Comparison of ENCODE assay signal across 11 cellular contexts in the genomic region with DNA sequence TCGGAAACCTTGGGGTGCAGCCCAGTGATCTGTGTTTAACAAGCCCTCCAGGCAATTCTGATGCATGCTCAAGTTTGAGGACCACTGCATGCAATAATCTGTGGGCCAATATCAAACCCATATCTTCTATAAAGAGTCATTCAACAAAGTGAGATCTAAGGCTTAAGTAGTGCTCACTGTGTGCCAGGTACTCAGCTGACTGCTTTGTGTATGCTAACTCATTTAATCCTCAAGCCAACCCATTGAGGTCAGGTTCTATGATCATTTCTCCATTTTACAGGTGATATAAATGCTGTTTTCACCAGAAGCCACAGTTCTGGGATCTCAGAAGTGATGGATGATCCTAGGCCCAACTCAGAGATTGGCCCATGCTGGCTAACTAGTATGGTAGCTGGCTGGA.
A peak's percentile ranks its signal among the peaks of the same experiment; 100 is the strongest.
DNase-seq lines count a peak whose midpoint lies in the region; ATAC-seq and TF ChIP-seq lines count a peak whose summit lies in the region.
"Had no signal": no experiment of that assay in that cellular context is flagged by ENCODE, and none has a peak within 500 bp of the region (broad histone marks: within the 10 kb centered on the region; RNA-seq: fewer than 3 reads in every experiment).

No MANE protein-coding gene starts in this region.

- H3K9me3 Mint-ChIP-seq in stimulated activated effector memory CD8-positive, alpha-beta T cell treated with anti-CD3 and anti-CD28 coated beads, Interleukin-12 subunit alpha, Interleukin-12 subunit beta, amount 100 ng/mL, for 72 hours: no peaks in the 10 kb centered on the region
- H3K9me3 Mint-ChIP-seq in activated naive CD8-positive, alpha-beta T cell treated with anti-CD3 and anti-CD28 coated beads, Interleukin-2, amount 50 U/mL, for 24 hours: no peaks in the 10 kb centered on the region
- H3K9me3 Mint-ChIP-seq: activated naive CD4-positive, alpha-beta T cell treated with anti-CD3 and anti-CD28 coated beads, Interleukin-2, amount 10 ng/mL, durations not matched to agents 7 days and 5 days had no signal

- ATAC-seq in gastrocnemius medialis (no peak), HG03095 (IDR thresholded peaks at IDR 0.05; ENCODE audit: unreplicated experiment) (no peak), GM21528 (IDR thresholded peaks at IDR 0.05; ENCODE audit: low FRiP score, unreplicated experiment) (no peak)
- ATAC-seq in stimulated activated effector memory CD8-positive, alpha-beta T cell treated with anti-CD3 and anti-CD28 coated beads, Interleukin-12 subunit alpha, Interleukin-12 subunit beta, amount 100 ng/mL, for 72 hours: no peak
- no peak for ATAC-seq in activated naive CD8-positive, alpha-beta T cell treated with anti-CD3 and anti-CD28 coated beads, Interleukin-2, amount 50 U/mL, for 24 hours

- no peaks in the 10 kb centered on the region; the same call in none of the 2 replicates for H3K9me3 ChIP-seq in AG04450 (ENCODE audit: control insufficient read depth, insufficient read depth, low read length)
- no peaks in the 10 kb centered on the region for H3K9me3 ChIP-seq in SK-N-MC (ENCODE audit: low read depth, low read length)
- no peaks in the 10 kb centered on the region for H3K9me3 ChIP-seq in right atrium auricular region
- H3K9me3 ChIP-seq in gastrocnemius medialis: no peaks in the 10 kb centered on the region

- POLR2A ChIA-PET in AG04450 (lab: Yijun Ruan, JAX): interaction anchor here (0.5 to 2.2 kb wide), 9 partner anchors 12 to 417 kb away, joined by 3 to 11 read pairs (median 3); no protein-coding TSS in a partner anchor

- H3K9ac ChIP-seq in SK-N-MC (ENCODE audit: insufficient read length): no peak overlapping the region

- TF ChIP-seq CTCF in AG04450 (IDR thresholded peaks at IDR 0.05; ENCODE audit: low read depth, low read length) (no peak), right atrium auricular region (IDR thresholded peaks at IDR 0.05) (no peak), gastrocnemius medialis (IDR thresholded peaks at IDR 0.05 in 4 of 5, conservative IDR thresholded peaks at IDR 0.05 in 1 of 5) (no peak)

- H3K27me3 ChIP-seq in AG04450 (ENCODE audit: control insufficient read depth, insufficient read depth, low read length) (no peaks in the 10 kb centered on the region), right atrium auricular region (no peaks in the 10 kb centered on the region), gastrocnemius medialis (no peaks in the 10 kb centered on the region)
- H3K27me3 ChIP-seq: dorsolateral prefrontal cortex had no signal

- intact Hi-C loops in gastrocnemius medialis (cut with DNase I; ENCODE audit: low total_unique reads): no loop called here

- CTCF ChIA-PET in AG04450 (lab: Charles Lee): interaction anchor here (1.6 to 1.8 kb wide), 2 partner anchors 13 to 48 kb away, joined by 4 to 5 read pairs; no protein-coding TSS in a partner anchor

- H3K36me3 Mint-ChIP-seq in stimulated activated effector memory CD8-positive, alpha-beta T cell treated with anti-CD3 and anti-CD28 coated beads, Interleukin-12 subunit alpha, Interleukin-12 subunit beta, amount 100 ng/mL, for 72 hours: no peaks in the 10 kb centered on the region
- no peaks in the 10 kb centered on the region for H3K36me3 Mint-ChIP-seq in activated naive CD8-positive, alpha-beta T cell treated with anti-CD3 and anti-CD28 coated beads, Interleukin-2, amount 50 U/mL, for 24 hours (ENCODE audit: low read depth)
- H3K36me3 Mint-ChIP-seq: activated naive CD4-positive, alpha-beta T cell treated with anti-CD3 and anti-CD28 coated beads, Interleukin-2, amount 10 ng/mL, durations not matched to agents 7 days and 5 days had no signal

- peaks cover 0 to 27% of the 10 kb centered on the region in 2 donors for H3K4me1 ChIP-seq in right atrium auricular region
- peaks cover 12 to 16% of the 10 kb centered on the region in 2 donors for H3K4me1 ChIP-seq in gastrocnemius medialis

- no peak for TF ChIP-seq POLR2A in gastrocnemius medialis (IDR thresholded peaks at IDR 0.05)

- no peaks in the 10 kb centered on the region for H3K36me3 ChIP-seq in SK-N-MC (ENCODE audit: insufficient read depth, low read length)
- H3K36me3 ChIP-seq in right atrium auricular region: no peaks in the 10 kb centered on the region
- H3K36me3 ChIP-seq in gastrocnemius medialis: no peaks in the 10 kb centered on the region

- H3K4me3 Mint-ChIP-seq in stimulated activated effector memory CD8-positive, alpha-beta T cell treated with anti-CD3 and anti-CD28 coated beads, Interleukin-12 subunit alpha, Interleukin-12 subunit beta, amount 100 ng/mL, for 72 hours: no peak overlapping the region
- H3K4me3 Mint-ChIP-seq in activated naive CD8-positive, alpha-beta T cell treated with anti-CD3 and anti-CD28 coated beads, Interleukin-2, amount 50 U/mL, for 24 hours: no peak overlapping the region
- H3K4me3 Mint-ChIP-seq: activated naive CD4-positive, alpha-beta T cell treated with anti-CD3 and anti-CD28 coated beads, Interleukin-2, amount 10 ng/mL, durations not matched to agents 7 days and 5 days had no signal

- no peak for DNase-seq in AG04450 (ENCODE audit: low read depth, low spot score)
- no peak for DNase-seq in SK-N-MC (ENCODE audit: low read depth, low spot score)
- DNase-seq in right atrium auricular region (ENCODE audit: low spot score): no peak
- DNase-seq in gastrocnemius medialis: no peak
- DNase-seq in stimulated activated effector memory CD8-positive, alpha-beta T cell treated with anti-CD3 and anti-CD28 coated beads, Interleukin-12 subunit alpha, Interleukin-12 subunit beta, amount 100 ng/mL, for 72 hours (ENCODE audit: low spot score in 2 of 2): no peak
- no peak for DNase-seq in activated naive CD8-positive, alpha-beta T cell treated with anti-CD3 and anti-CD28 coated beads, Interleukin-2, amount 50 U/mL, for 24 hours
- DNase-seq: activated naive CD4-positive, alpha-beta T cell treated with anti-CD3 and anti-CD28 coated beads, Interleukin-2, amount 10 ng/mL, durations not matched to agents 7 days and 5 days; NCI-H2171 treated with DMSO at 0.1 percent for 48 hours had no signal

- in situ Hi-C loops in gastrocnemius medialis (cut with MboI; ENCODE audit: low sequenced_read_pairs in 4 of 4): no loop called here

- no peak overlapping the region for H3K27ac Mint-ChIP-seq in stimulated activated effector memory CD8-positive, alpha-beta T cell treated with anti-CD3 and anti-CD28 coated beads, Interleukin-12 subunit alpha, Interleukin-12 subunit beta, amount 100 ng/mL, for 72 hours
- no peak overlapping the region for H3K27ac Mint-ChIP-seq in activated naive CD8-positive, alpha-beta T cell treated with anti-CD3 and anti-CD28 coated beads, Interleukin-2, amount 50 U/mL, for 24 hours
- H3K27ac Mint-ChIP-seq: activated naive CD4-positive, alpha-beta T cell treated with anti-CD3 and anti-CD28 coated beads, Interleukin-2, amount 10 ng/mL, durations not matched to agents 7 days and 5 days had no signal

- H3K27me3 Mint-ChIP-seq in activated naive CD8-positive, alpha-beta T cell treated with anti-CD3 and anti-CD28 coated beads, Interleukin-2, amount 50 U/mL, for 24 hours: peaks cover 2% of the 10 kb centered on the region

- peak overlapping the region; percentile 99 for H3K27ac ChIP-seq in AG04450 (ENCODE audit: low read depth, low read length)
- H3K27ac ChIP-seq in SK-N-MC: peak overlapping the region; percentile 93; the same call in 1 of the 2 replicates
- H3K27ac ChIP-seq in right atrium auricular region: peak overlapping the region; percentile 64 to 70
- H3K27ac ChIP-seq in gastrocnemius medialis: peak overlapping the region; percentile 60 to 72 (median 66)

- H3K4me1 Mint-ChIP-seq in stimulated activated effector memory CD8-positive, alpha-beta T cell treated with anti-CD3 and anti-CD28 coated beads, Interleukin-12 subunit alpha, Interleukin-12 subunit beta, amount 100 ng/mL, for 72 hours: no peaks in the 10 kb centered on the region
- no peaks in the 10 kb centered on the region for H3K4me1 Mint-ChIP-seq in activated naive CD8-positive, alpha-beta T cell treated with anti-CD3 and anti-CD28 coated beads, Interleukin-2, amount 50 U/mL, for 24 hours
- H3K4me1 Mint-ChIP-seq: activated naive CD4-positive, alpha-beta T cell treated with anti-CD3 and anti-CD28 coated beads, Interleukin-2, amount 10 ng/mL, durations not matched to agents 7 days and 5 days had no signal

- H3K4me3 ChIP-seq in AG04450 (ENCODE audit: low read depth, low read length) (no peak overlapping the region), SK-N-MC (peak overlapping the region; percentile 63; the same call in 1 of the 2 replicates), right atrium auricular region (no peak overlapping the region), gastrocnemius medialis (no peak overlapping the region)
- H3K4me3 ChIP-seq: dorsolateral prefrontal cortex had no signal
